Comparison of ENCODE assay signal across 16 cellular contexts in genomic region chr11:121487191-121487590, GRCh38. TPM values are rescaled to one million over a fixed set of nuclear protein-coding genes. Genes with fewer than 3 reads are reported as not detected.
DNase-seq lines count a peak whose midpoint lies in the region; ATAC-seq and TF ChIP-seq lines count a peak whose summit lies in the region.
"Had no signal": no experiment of that assay in that cellular context is flagged by ENCODE, and none has a peak within 500 bp of the region (broad histone marks: within the 10 kb centered on the region; RNA-seq: fewer than 3 reads in every experiment).

No MANE protein-coding gene starts in this region.

- H3K4me1 ChIP-seq in GM23338 (ENCODE audit: insufficient read depth) (peaks cover 10% of the 10 kb centered on the region; the same call in 1 of the 2 replicates), esophagus muscularis mucosa (peaks cover 0 to 10% (median 4%) of the 10 kb centered on the region in 4 donors), stomach smooth muscle (ENCODE audit: control insufficient read depth, insufficient read depth, low read length) (peaks cover 8% of the 10 kb centered on the region)
- H3K4me1 ChIP-seq: Caco-2 had no signal

- no peak overlapping the region for H3K4me3 Mint-ChIP-seq in activated naive CD4-positive, alpha-beta T cell treated with anti-CD3 and anti-CD28 coated beads, Interleukin-2, amount 50 U/mL, for 24 hours
- no peak overlapping the region for H3K4me3 Mint-ChIP-seq in GM23338
- H3K4me3 Mint-ChIP-seq: stimulated activated memory B cell treated with anti-CD40 and anti-IgM and Interleukin-4, amounts not matched to agents 10 μg/mL and 1 μg/mL and 100 μg/mL, for 72 hours had no signal

- H3K36me3 ChIP-seq in GM23338 (ENCODE audit: insufficient read depth): peaks cover 14% of the 10 kb centered on the region; the same call in 1 of the 2 replicates
- H3K36me3 ChIP-seq in esophagus muscularis mucosa: no peaks in the 10 kb centered on the region
- peaks cover 0 to 2% of the 10 kb centered on the region in 2 donors for H3K36me3 ChIP-seq in stomach smooth muscle (ENCODE audit: control insufficient read depth in 2 of 2, insufficient read depth in 2 of 2, low read length in 2 of 2)
- H3K36me3 ChIP-seq: tibial nerve had no signal

- no peaks in the 10 kb centered on the region for H3K9me2 ChIP-seq in GM23338 (ENCODE audit: insufficient read depth)

- H3K4me3 ChIP-seq in GM23338 (no peak overlapping the region), esophagus muscularis mucosa (no peak overlapping the region), stomach smooth muscle (ENCODE audit: low read length in 2 of 2) (no peak overlapping the region)
- H3K4me3 ChIP-seq: tibial nerve had no signal

- H3K27me3 Mint-ChIP-seq in activated naive CD4-positive, alpha-beta T cell treated with anti-CD3 and anti-CD28 coated beads, Interleukin-2, amount 50 U/mL, for 24 hours: no peaks in the 10 kb centered on the region
- H3K27me3 Mint-ChIP-seq in GM23338 (ENCODE audit: insufficient read depth, low read depth, poor library complexity): peaks cover 3% of the 10 kb centered on the region
- H3K27me3 Mint-ChIP-seq: stimulated activated memory B cell treated with anti-CD40 and anti-IgM and Interleukin-4, amounts not matched to agents 10 μg/mL and 1 μg/mL and 100 μg/mL, for 72 hours had no signal

- peaks cover 37% of the 10 kb centered on the region for H3K36me3 Mint-ChIP-seq in activated naive CD4-positive, alpha-beta T cell treated with anti-CD3 and anti-CD28 coated beads, Interleukin-2, amount 50 U/mL, for 24 hours
- peaks cover 48% of the 10 kb centered on the region for H3K36me3 Mint-ChIP-seq in GM23338 (ENCODE audit: low read depth)

- no peak for TF ChIP-seq POLR2A in esophagus muscularis mucosa (IDR thresholded peaks at IDR 0.05; ENCODE audit: low read depth)

- no peak for DNase-seq in activated naive CD4-positive, alpha-beta T cell treated with anti-CD3 and anti-CD28 coated beads, Interleukin-2, amount 50 U/mL, for 16 hours
- no peak for DNase-seq in GM23338 (ENCODE audit: low spot score)
- peak; percentile 60 for DNase-seq in esophagus muscularis mucosa (ENCODE audit: extremely low spot score)
- no peak for DNase-seq in NCI-H446 treated with DMSO at 0.1 percent for 48 hours (lab: John Stamatoyannopoulos, UW)
- DNase-seq in NCI-H524 (lab: John Stamatoyannopoulos, UW): no peak
- DNase-seq: activated CD4-positive, alpha-beta T cell treated with anti-CD3 and anti-CD28 coated beads, Interleukin-2, amount 50 U/mL, for 1 hour; Caco-2; H7; mesendoderm; NCI-H1436; posterior cingulate gyrus had no signal

- TF ChIP-seq EP300 in esophagus muscularis mucosa (IDR thresholded peaks at IDR 0.05): no peak

- peaks cover 82% of the 10 kb centered on the region for H3K4me1 Mint-ChIP-seq in activated naive CD4-positive, alpha-beta T cell treated with anti-CD3 and anti-CD28 coated beads, Interleukin-2, amount 50 U/mL, for 24 hours
- peaks cover 15% of the 10 kb centered on the region for H3K4me1 Mint-ChIP-seq in GM23338

- peaks cover 37% of the 10 kb centered on the region for H3K79me2 ChIP-seq in GM23338 (replicated peaks; ENCODE audit: insufficient read depth)

- TF ChIP-seq CTCF in GM23338 (conservative IDR thresholded peaks at IDR 0.05; ENCODE audit: low read depth in 2 of 2): no peak
- TF ChIP-seq CTCF in esophagus muscularis mucosa (IDR thresholded peaks at IDR 0.05): no peak

- H3K27me3 ChIP-seq in GM23338 (ENCODE audit: insufficient read depth) (no peaks in the 10 kb centered on the region), esophagus muscularis mucosa (no peaks in the 10 kb centered on the region), stomach smooth muscle (ENCODE audit: control insufficient read depth in 1 of 2, insufficient read depth in 2 of 2, low read length in 2 of 2) (no peaks in the 10 kb centered on the region)
- H3K27me3 ChIP-seq: tibial nerve had no signal

- ATAC-seq in GM23338 (no peak), HG02870 (IDR thresholded peaks at IDR 0.05; ENCODE audit: unreplicated experiment) (no peak)
- ATAC-seq: stimulated activated memory B cell treated with anti-CD40 and anti-IgM and Interleukin-4, amounts not matched to agents 10 μg/mL and 1 μg/mL and 100 μg/mL, for 72 hours had no signal

- H3F3A ChIP-seq in GM23338 (replicated peaks; ENCODE audit: low read depth): no peaks in the 10 kb centered on the region; the same call in 1 of the 2 replicates

- H2AFZ ChIP-seq in GM23338: no peak overlapping the region

- H4K20me1 ChIP-seq in GM23338 (replicated peaks; ENCODE audit: insufficient read depth): no peaks in the 10 kb centered on the region; the same call in 1 of the 2 replicates

- no peak overlapping the region for H3K9ac ChIP-seq in stomach smooth muscle (ENCODE audit: low read length in 2 of 2)

- no peaks in the 10 kb centered on the region for H3K9me3 Mint-ChIP-seq in activated naive CD4-positive, alpha-beta T cell treated with anti-CD3 and anti-CD28 coated beads, Interleukin-2, amount 50 U/mL, for 24 hours
- no peaks in the 10 kb centered on the region for H3K9me3 Mint-ChIP-seq in GM23338
- H3K9me3 Mint-ChIP-seq: stimulated activated memory B cell treated with anti-CD40 and anti-IgM and Interleukin-4, amounts not matched to agents 10 μg/mL and 1 μg/mL and 100 μg/mL, for 72 hours had no signal

- H3K9me3 ChIP-seq in esophagus muscularis mucosa (no peaks in the 10 kb centered on the region), stomach smooth muscle (ENCODE audit: control insufficient read depth in 2 of 2, low read length in 2 of 2) (no peaks in the 10 kb centered on the region)
- H3K9me3 ChIP-seq: Caco-2, tibial nerve had no signal

- intact Hi-C loops in esophagus muscularis mucosa (cut with DNase I): no loop called here

- no peak overlapping the region for H3K4me2 ChIP-seq in GM23338

- peak overlapping the region; percentile 79 for H3K27ac Mint-ChIP-seq in activated naive CD4-positive, alpha-beta T cell treated with anti-CD3 and anti-CD28 coated beads, Interleukin-2, amount 50 U/mL, for 24 hours
- peak overlapping the region; percentile 29; the same call in 1 of the 2 replicates for H3K27ac Mint-ChIP-seq in GM23338
- H3K27ac Mint-ChIP-seq: stimulated activated memory B cell treated with anti-CD40 and anti-IgM and Interleukin-4, amounts not matched to agents 10 μg/mL and 1 μg/mL and 100 μg/mL, for 72 hours had no signal

- H3K27ac ChIP-seq in GM23338 (ENCODE audit: low read depth) (no peak overlapping the region), esophagus muscularis mucosa (replicated peaks in 1 of 4) (peak overlapping the region in 1 of 4 donors; percentile 5), stomach smooth muscle (ENCODE audit: low read length) (peak overlapping the region; percentile 58)
- H3K27ac ChIP-seq: tibial nerve had no signal

- WGBS in esophagus muscularis mucosa: 93% methylated on average over 5 of the region's 6 CpGs

TF ChIP-seq in GM23338, 12 proteins besides CTCF, POLR2A, EP300 and RAD21 (continues in another document):
- TF ChIP-seq EZH2phosphoT487 (IDR thresholded peaks at IDR 0.05; ENCODE audit: unreplicated experiment): no peak
- TF ChIP-seq EZH2 (IDR thresholded peaks at IDR 0.05; ENCODE audit: low read depth, unreplicated experiment): no peak
- no peak for TF ChIP-seq CREB1 (CRISPR knock-in tag; IDR thresholded peaks at IDR 0.05; ENCODE audit: low read depth)
- no peak for TF ChIP-seq ETS1 (IDR thresholded peaks at IDR 0.05)
- no peak for TF ChIP-seq STAT1 (IDR thresholded peaks at IDR 0.05; ENCODE audit: unreplicated experiment)
- no peak for TF ChIP-seq NANOG (IDR thresholded peaks at IDR 0.05; ENCODE audit: borderline replicate concordance)
- no peak for TF ChIP-seq ZNF114 (CRISPR knock-in tag; IDR thresholded peaks at IDR 0.05)
- no peak for TF ChIP-seq JUNB (IDR thresholded peaks at IDR 0.05; ENCODE audit: unreplicated experiment)
- TF ChIP-seq ZNF331 (CRISPR knock-in tag; IDR thresholded peaks at IDR 0.05; ENCODE audit: low read depth): no peak
- TF ChIP-seq REST (IDR thresholded peaks at IDR 0.05; ENCODE audit: unreplicated experiment): no peak

RNA-seq across cellular contexts. Expression of gene SORL1, which starts 35.1 kb away (rescaled TPM):
- 78.3 and 78.8 TPM in 2 replicates for total RNA-seq in GM23338 (2014; rRNA removed; shearing (Covaris generic))
- 20.1 and 23.0 TPM in 2 replicates for polyA plus RNA-seq in GM23338 (2016; fragmentation: Nextera tagmentation; extraction: Ambion mirVana)
- total RNA-seq in esophagus muscularis mucosa: 10 to 100 TPM in 1 of 4 donors, 1 to 10 TPM in 3; 3.0 to 12.3 (median 8.1) TPM
